ENCODE assay signal across 14 cellular contexts in the genomic region with DNA sequence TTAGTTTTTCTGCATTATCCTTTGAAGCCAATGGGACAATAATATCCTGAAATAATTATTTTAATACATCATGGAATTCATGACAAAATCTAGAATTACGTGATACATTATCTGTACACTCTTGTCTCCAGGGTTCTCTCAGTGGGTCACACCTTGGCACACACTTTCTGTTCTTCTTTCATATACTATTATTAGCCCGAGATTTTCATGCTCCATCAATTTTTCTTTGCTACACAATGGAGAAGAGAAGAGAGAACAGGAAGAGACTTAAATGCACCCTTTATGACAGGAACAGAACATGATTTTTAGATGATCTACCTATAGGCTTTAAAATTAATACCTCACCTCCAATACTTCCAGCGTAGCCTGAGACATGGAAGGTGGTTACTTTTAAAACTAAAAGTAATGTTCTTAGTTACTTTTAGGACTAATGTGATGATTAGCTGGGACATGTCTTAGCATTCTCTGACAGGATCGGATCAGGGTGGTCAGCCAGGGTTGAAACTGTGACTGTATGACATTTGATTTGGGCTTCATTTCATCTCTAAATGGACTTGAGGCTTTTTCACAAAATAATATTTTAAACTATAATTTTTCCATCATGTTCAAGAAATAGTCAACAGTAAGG.
A peak's percentile ranks its signal among the peaks of the same experiment; 100 is the strongest.
DNase-seq lines count a peak whose midpoint lies in the region; ATAC-seq and TF ChIP-seq lines count a peak whose summit lies in the region.
"Had no signal": no experiment of that assay in that cellular context is flagged by ENCODE, and none has a peak within 500 bp of the region (broad histone marks: within the 10 kb centered on the region; RNA-seq: fewer than 3 reads in every experiment).

No MANE protein-coding gene starts in this region.

- H2AK5ac ChIP-seq in mesendoderm (ENCODE audit: low read length), result no peak overlapping the region

- peaks cover 0 to 35% (median 0%) of the 10 kb centered on the region in 12 donors for H3K4me1 ChIP-seq in heart left ventricle
- H3K4me1 ChIP-seq in right atrium auricular region, result no peaks in the 10 kb centered on the region
- no peaks in the 10 kb centered on the region for H3K4me1 ChIP-seq in mesendoderm (ENCODE audit: control insufficient read depth, low read depth, low read length)

- no peaks in the 10 kb centered on the region for H3K9me3 ChIP-seq in heart left ventricle
- no peaks in the 10 kb centered on the region for H3K9me3 ChIP-seq in right atrium auricular region

- peak overlapping the region in 2 of 12 donors; percentile 11 to 16 for H3K27ac ChIP-seq in heart left ventricle
- no peak overlapping the region for H3K27ac ChIP-seq in right atrium auricular region
- no peak overlapping the region for H3K27ac ChIP-seq in mesendoderm (ENCODE audit: low read depth, low read length)

- TF ChIP-seq CTCF in heart left ventricle (IDR thresholded peaks at IDR 0.05), result no peak
- no peak for TF ChIP-seq CTCF in right atrium auricular region (IDR thresholded peaks at IDR 0.05)

- H4K5ac ChIP-seq in mesendoderm (ENCODE audit: low read length), result no peak overlapping the region

- TF ChIP-seq POLR2A in heart left ventricle (IDR thresholded peaks at IDR 0.05), result no peak

- H3K27me3 ChIP-seq in heart left ventricle (no peaks in the 10 kb centered on the region), right atrium auricular region (no peaks in the 10 kb centered on the region), mesendoderm (ENCODE audit: insufficient read depth, low read length, poor library complexity) (no peaks in the 10 kb centered on the region)

- peak overlapping the region; percentile 45 for H3K4me3 Mint-ChIP-seq in stimulated activated memory B cell treated with anti-CD40 and anti-IgM and Interleukin-4, amounts not matched to agents 10 μg/mL and 1 μg/mL and 100 μg/mL, for 72 hours
- H3K4me3 Mint-ChIP-seq: activated naive CD8-positive, alpha-beta T cell; endodermal cell; nephron had no signal

- no peak overlapping the region for H3K18ac ChIP-seq in mesendoderm (ENCODE audit: low read length)

- WGBS in heart left ventricle, 4 donors, result 65 to 68% (median 67%) methylated on average over 4 of the region's 4 CpGs
- WGBS in mesendoderm (ENCODE audit: extremely low coverage, insufficient coverage, low lambda C conversion rate), result no CpG with 5 or more reads among the region's 4 CpGs

- no peak overlapping the region for H3K23ac ChIP-seq in mesendoderm (ENCODE audit: low read length)

- H3K9ac ChIP-seq in mesendoderm (ENCODE audit: low read length), result no peak overlapping the region

- no peak overlapping the region for H3K4me2 ChIP-seq in mesendoderm (ENCODE audit: low read length)

- H3K79me2 ChIP-seq in mesendoderm (ENCODE audit: control insufficient read depth, insufficient read depth, low read length), result no peaks in the 10 kb centered on the region

- H3K4me3 ChIP-seq in heart left ventricle (no peak overlapping the region), right atrium auricular region (no peak overlapping the region), mesendoderm (ENCODE audit: low read length) (no peak overlapping the region)

- H2BK5ac ChIP-seq in mesendoderm (ENCODE audit: low read length), result no peak overlapping the region

- H3K4ac ChIP-seq in mesendoderm (ENCODE audit: low read depth, low read length), result no peak overlapping the region

- no peaks in the 10 kb centered on the region for H3K79me1 ChIP-seq in mesendoderm (ENCODE audit: low read length)

- ATAC-seq in heart left ventricle (peak; percentile 52 to 69 (median 53)), HG02571 (IDR thresholded peaks at IDR 0.05; ENCODE audit: unreplicated experiment) (peak; percentile 80), HG03439 (IDR thresholded peaks at IDR 0.05; ENCODE audit: unreplicated experiment) (peak; percentile 77)
- ATAC-seq in stimulated activated memory B cell treated with anti-CD40 and anti-IgM and Interleukin-4, amounts not matched to agents 10 μg/mL and 1 μg/mL and 100 μg/mL, for 72 hours, result peak; percentile 98
- ATAC-seq: HepG2 had no signal

- intact Hi-C loops in heart left ventricle (cut with DNase I), result loop anchor here in 1 of 10 donors (10.0 kb wide), 1 partner anchor 64 kb away; no protein-coding TSS in a partner anchor

- H2BK15ac ChIP-seq in mesendoderm (replicated peaks; ENCODE audit: low read depth), result no peak overlapping the region

- peaks cover 13% of the 10 kb centered on the region for H3K36me3 Mint-ChIP-seq in stimulated activated memory B cell treated with anti-CD40 and anti-IgM and Interleukin-4, amounts not matched to agents 10 μg/mL and 1 μg/mL and 100 μg/mL, for 72 hours
- H3K36me3 Mint-ChIP-seq: activated naive CD8-positive, alpha-beta T cell had no signal

- DNase-seq in heart left ventricle (no peak), right atrium auricular region (ENCODE audit: low spot score) (no peak), mesendoderm (no peak), HT-29 (ENCODE audit: low spot score) (no peak), NOMO-1 treated with dmso at 0.1 percent for 144 hours (lab: John Stamatoyannopoulos, UW; ENCODE audit: unreplicated experiment) (no peak)
- DNase-seq: endodermal cell; NK-92 treated with Interleukin-12 subunit alpha and Interleukin-12 subunit beta, amount 100 ng/mL, for 24 hours; stimulated activated CD4-positive, alpha-beta T cell treated with anti-CD3 and anti-CD28 coated beads, Interleukin-4, amount 100 ng/mL, for 4 hours had no signal

- no peaks in the 10 kb centered on the region for H3K27me3 Mint-ChIP-seq in stimulated activated memory B cell treated with anti-CD40 and anti-IgM and Interleukin-4, amounts not matched to agents 10 μg/mL and 1 μg/mL and 100 μg/mL, for 72 hours

- no peak overlapping the region for H3K56ac ChIP-seq in mesendoderm (ENCODE audit: low read length)

- peak overlapping the region; percentile 89 for H3K27ac Mint-ChIP-seq in stimulated activated memory B cell treated with anti-CD40 and anti-IgM and Interleukin-4, amounts not matched to agents 10 μg/mL and 1 μg/mL and 100 μg/mL, for 72 hours
- H3K27ac Mint-ChIP-seq: activated naive CD8-positive, alpha-beta T cell; endodermal cell; nephron had no signal

- H3K4me1 Mint-ChIP-seq in stimulated activated memory B cell treated with anti-CD40 and anti-IgM and Interleukin-4, amounts not matched to agents 10 μg/mL and 1 μg/mL and 100 μg/mL, for 72 hours, result peaks cover 62% of the 10 kb centered on the region

- no peak overlapping the region for H4K8ac ChIP-seq in mesendoderm (ENCODE audit: low read depth, low read length)

- H3K9me3 Mint-ChIP-seq in stimulated activated memory B cell treated with anti-CD40 and anti-IgM and Interleukin-4, amounts not matched to agents 10 μg/mL and 1 μg/mL and 100 μg/mL, for 72 hours, result no peaks in the 10 kb centered on the region
- H3K9me3 Mint-ChIP-seq: endodermal cell, nephron had no signal

- H2BK120ac ChIP-seq in mesendoderm (ENCODE audit: low read depth, low read length), result no peak overlapping the region

- H3K36me3 ChIP-seq in heart left ventricle (no peaks in the 10 kb centered on the region), right atrium auricular region (no peaks in the 10 kb centered on the region), mesendoderm (ENCODE audit: control insufficient read depth, insufficient read depth, low read length) (no peaks in the 10 kb centered on the region)
